9 cellular contexts compared by ENCODE assay signal in the genomic region with DNA sequence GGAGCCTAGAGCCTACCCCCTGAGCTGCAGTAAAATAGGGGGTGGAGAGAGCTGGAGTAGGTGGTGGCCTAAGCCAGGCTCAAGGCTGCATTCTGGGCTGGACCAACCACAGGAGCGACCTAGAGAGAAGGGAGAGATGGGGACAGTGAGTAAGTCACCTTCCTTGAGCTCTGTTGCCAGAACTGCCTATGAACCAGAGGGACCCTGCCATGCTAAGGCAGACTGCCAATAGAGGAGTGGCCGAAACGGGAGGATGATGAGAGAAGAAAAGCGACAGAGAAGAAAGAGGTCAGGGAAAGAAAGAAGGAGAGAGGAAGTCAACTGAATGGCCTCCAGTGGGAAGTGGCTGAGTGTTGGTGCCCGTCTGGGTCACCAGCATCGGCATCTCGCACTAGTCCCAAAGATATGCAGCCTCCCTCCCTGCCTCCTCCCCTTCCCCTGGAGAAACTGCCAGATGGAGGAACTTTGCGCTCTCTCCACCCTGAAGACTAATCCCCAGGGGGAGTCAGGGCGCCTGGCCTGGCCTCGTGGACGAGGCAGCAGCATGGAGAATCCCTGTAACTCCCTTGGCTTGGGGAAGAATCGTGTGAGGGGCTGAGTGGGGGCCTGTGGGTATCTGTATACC. TPM values are rescaled to one million over a fixed set of nuclear protein-coding genes. Genes with fewer than 3 reads are reported as not detected.
DNase-seq lines count a peak whose midpoint lies in the region; ATAC-seq, FAIRE-seq and TF ChIP-seq lines count a peak whose summit lies in the region.
"Had no signal": no experiment of that assay in that cellular context is flagged by ENCODE, and none has a peak within 500 bp of the region (broad histone marks: within the 10 kb centered on the region; RNA-seq: fewer than 3 reads in every experiment).

No MANE protein-coding gene starts in this region.

- no TSS peak for BruUV-seq in endothelial cell of umbilical vein (replicated peaks; lab: Mats Ljungman, UMichigan)

- ATAC-seq in HG03457 (IDR thresholded peaks at IDR 0.05; ENCODE audit: unreplicated experiment) (no peak), HG02840 (IDR thresholded peaks at IDR 0.05; ENCODE audit: low FRiP score, unreplicated experiment) (no peak)

- intact Hi-C loops in endothelial cell of umbilical vein (cut with micrococcal nuclease): no loop called here

- no peak for TF ChIP-seq POLR2A in endothelial cell of umbilical vein (IDR thresholded peaks at IDR 0.05; ENCODE audit: low read depth, low read length)

- H3K4me3 ChIP-seq in OCI-LY3 (ENCODE audit: low read length) (peak overlapping the region; percentile 69; the same call in 1 of the 2 replicates), endothelial cell of umbilical vein (replicated peaks in 1 of 3; ENCODE audit: insufficient read depth in 1 of 3, low read depth in 1 of 3, low read length in 3 of 3) (no peak overlapping the region), skin epidermis (no peak overlapping the region)
- H3K4me3 ChIP-seq: hepatocyte had no signal

- H3K9ac ChIP-seq in OCI-LY3 (ENCODE audit: low read length) (peak overlapping the region; percentile 64; the same call in 1 of the 2 replicates), endothelial cell of umbilical vein (replicated peaks; ENCODE audit: extremely low read depth, insufficient read depth, low read length) (no peak overlapping the region)

- H3K36me3 ChIP-seq in OCI-LY3 (replicated peaks; ENCODE audit: low read depth, low read length) (peaks cover 8% of the 10 kb centered on the region), endothelial cell of umbilical vein (ENCODE audit: control insufficient read depth in 2 of 2, extremely low read depth in 1 of 2, insufficient read depth in 2 of 2, low read length in 2 of 2) (peaks cover 0 to 3% of the 10 kb centered on the region in 2 experiments)

- no peaks in the 10 kb centered on the region for H3K9me3 ChIP-seq in OCI-LY3 (ENCODE audit: insufficient read depth, low read length)
- H3K9me3 ChIP-seq in endothelial cell of umbilical vein (replicated peaks; ENCODE audit: control insufficient read depth, insufficient read depth, low read length): no peaks in the 10 kb centered on the region

- dilution Hi-C loops in endothelial cell of umbilical vein (cut with MboI; ENCODE audit: extremely low pct_ligation_motif_present, low sequenced_read_pairs): no loop called here

- H4K20me1 ChIP-seq in OCI-LY3 (ENCODE audit: insufficient read depth, low read length) (no peaks in the 10 kb centered on the region; the same call in 1 of the 2 replicates), endothelial cell of umbilical vein (replicated peaks; ENCODE audit: control insufficient read depth, extremely low read depth, insufficient read depth, low read length) (no peaks in the 10 kb centered on the region)

- H3K4me1 ChIP-seq in OCI-LY3 (ENCODE audit: low read length) (peaks cover 55% of the 10 kb centered on the region), endothelial cell of umbilical vein (ENCODE audit: control insufficient read depth, extremely low read depth, insufficient read depth, low read length) (peaks cover 36% of the 10 kb centered on the region)

- POLR2A ChIA-PET in endothelial cell of umbilical vein (lab: Charles Lee): interaction anchor here (0.6 kb wide), 2 partner anchors 39 to 115 kb away, joined by 3 read pairs; no protein-coding TSS in a partner anchor

- FAIRE-seq in endothelial cell of umbilical vein (lab: Jason Lieb, UNC): peak; percentile 40

- H3K9me1 ChIP-seq in endothelial cell of umbilical vein (replicated peaks; ENCODE audit: control insufficient read depth, extremely low read depth, insufficient read depth, low read length): no peaks in the 10 kb centered on the region

- H3K27ac ChIP-seq in OCI-LY3 (ENCODE audit: low read length): peak overlapping the region; percentile 100
- H3K27ac ChIP-seq in endothelial cell of umbilical vein (ENCODE audit: insufficient read depth, low read depth, low read length): peak overlapping the region; percentile 43
- peak overlapping the region in 18 of 21 experiments; percentile 31 to 86 (median 70) for H3K27ac ChIP-seq in skin epidermis
- H3K27ac ChIP-seq: hepatocyte had no signal

- peak; percentile 33 for DNase-seq in GM03348 (ENCODE audit: low spot score)
- DNase-seq in endothelial cell of umbilical vein (ENCODE audit: low read depth, low spot score): no peak
- no peak for DNase-seq in superior temporal gyrus (ENCODE audit: extremely low spot score)
- DNase-seq: NCI-H1092 treated with DMSO at 0.1 percent for 48 hours had no signal

- H3K27me3 ChIP-seq in OCI-LY3 (ENCODE audit: low read depth, low read length) (no peaks in the 10 kb centered on the region), endothelial cell of umbilical vein (ENCODE audit: control insufficient read depth in 2 of 2, insufficient read depth in 2 of 2, low read length in 2 of 2) (no peaks in the 10 kb centered on the region)
- H3K27me3 ChIP-seq: hepatocyte had no signal

- CTCF ChIA-PET in endothelial cell of umbilical vein (lab: Charles Lee): interaction anchor here (0.9 to 3.5 kb wide), 6 partner anchors 21 to 110 kb away, joined by 3 to 65 read pairs (median 6); no protein-coding TSS in a partner anchor

- H2AFZ ChIP-seq in OCI-LY3 (ENCODE audit: low read depth, low read length) (no peak overlapping the region), endothelial cell of umbilical vein (ENCODE audit: low read depth, low read length) (no peak overlapping the region)
- H2AFZ ChIP-seq: hepatocyte had no signal

- peak overlapping the region; percentile 92 for H3K4me2 ChIP-seq in OCI-LY3 (ENCODE audit: low read length)
- no peak overlapping the region for H3K4me2 ChIP-seq in endothelial cell of umbilical vein (ENCODE audit: insufficient read depth, low read length)
- H3K4me2 ChIP-seq: hepatocyte had no signal

- H3K79me2 ChIP-seq in OCI-LY3 (ENCODE audit: low read length) (peaks cover 76% of the 10 kb centered on the region), endothelial cell of umbilical vein (ENCODE audit: control insufficient read depth, insufficient read depth, low read length) (peaks cover 33% of the 10 kb centered on the region)

- TF ChIP-seq CTCF in OCI-LY3 (IDR thresholded peaks at IDR 0.05; ENCODE audit: low read depth, low read length): no peak
- TF ChIP-seq CTCF in endothelial cell of umbilical vein (IDR thresholded peaks at IDR 0.05; ENCODE audit: extremely low read depth in 1 of 2, insufficient read depth in 1 of 2, low read depth in 1 of 2, low read length in 2 of 2): no peak

TF ChIP-seq in endothelial cell of umbilical vein, 7 proteins besides CTCF, POLR2A, EP300 and RAD21:
- TF ChIP-seq MYC (IDR thresholded peaks at IDR 0.05; ENCODE audit: low read depth, low read length): no peak
- no peak for TF ChIP-seq EZH2 (IDR thresholded peaks at IDR 0.05; ENCODE audit: borderline replicate concordance, low read depth, low read length, severe bottlenecking)

RNA-seq across cellular contexts. Expression of a gene that starts 28.8 kb away (rescaled TPM):
- total RNA-seq in endothelial cell of umbilical vein: 32.9 and 33.4 TPM in 2 replicates
- 31.6 and 31.9 TPM in 2 replicates for polyA plus RNA-seq in endothelial cell of umbilical vein
- polyA plus RNA-seq in endothelial cell of umbilical vein (2011; cell fraction: cytosol; rRNA removed): 28.5 and 29.1 TPM in 2 replicates
- polyA plus RNA-seq in endothelial cell of umbilical vein (2011; cell fraction: nucleus; rRNA removed): 26.4 and 28.7 TPM in 2 replicates
- polyA plus RNA-seq in endothelial cell of umbilical vein (2012): 30.7 and 30.8 TPM in 2 replicates
- 58.5 and 62.5 TPM in 2 replicates for polyA minus RNA-seq in endothelial cell of umbilical vein
- polyA minus RNA-seq in endothelial cell of umbilical vein (2011; cell fraction: cytosol; rRNA and poly(A)+ RNA removed): 26.4 TPM
- 12.4 and 14.0 TPM in 2 replicates for polyA minus RNA-seq in endothelial cell of umbilical vein (2011; cell fraction: nucleus; rRNA and poly(A)+ RNA removed)

Comparison
In these comparisons a context has a peak if more than half of its experiments do, and no peak if none do; other contexts are left out.
1. H3K27ac ChIP-seq: peak in every context shown above with its lines; median percentile 100 in OCI-LY3; 70 in skin epidermis; 43 in endothelial cell of umbilical vein.